36 cellular contexts compared by ENCODE assay signal in genomic region chr17:16272111-16272510, GRCh38.
"Had no signal": no experiment of that assay in that cellular context is flagged by ENCODE, and none has a peak within 500 bp of the region (broad histone marks: within the 10 kb centered on the region; RNA-seq: fewer than 3 reads in every experiment).

No MANE protein-coding gene starts in this region.

- H3K27me3 Mint-ChIP-seq: activated B cell treated with CpG ODN at 0.5 μM for 24 hours; activated CD4-positive, alpha-beta memory T cell treated with anti-CD3 and anti-CD28 coated beads for 36 hours; activated CD4-positive, alpha-beta T cell treated with anti-CD3 and anti-CD28 coated beads, Interleukin-2, amount 10 ng/mL, durations not matched to agents 24 days and 14 days; activated CD8-positive, alpha-beta T cell treated with anti-CD3 and anti-CD28 coated beads for 36 hours; activated naive CD8-positive, alpha-beta T cell treated with anti-CD3 and anti-CD28 coated beads for 36 hours; activated T-helper 17 cell treated with anti-CD3 and anti-CD28 coated beads, Interleukin-2, amount 50 U/mL, for 72 hours had no signal

- H3K4me3 Mint-ChIP-seq: activated B cell treated with CpG ODN at 0.5 μM for 24 hours; activated CD4-positive, alpha-beta memory T cell treated with anti-CD3 and anti-CD28 coated beads for 36 hours; activated CD4-positive, alpha-beta T cell treated with anti-CD3 and anti-CD28 coated beads, Interleukin-2, amount 10 ng/mL, durations not matched to agents 24 days and 14 days; activated CD8-positive, alpha-beta T cell treated with anti-CD3 and anti-CD28 coated beads for 36 hours; activated naive CD4-positive, alpha-beta T cell treated with anti-CD3 and anti-CD28 coated beads for 36 hours; activated naive CD8-positive, alpha-beta T cell treated with anti-CD3 and anti-CD28 coated beads for 36 hours; activated T-cell treated with anti-CD3 and anti-CD28 coated beads, Interleukin-2, amount 50 U/mL, for 4 hours; activated T-cell treated with anti-CD3 and anti-CD28 coated beads, Interleukin-2, amount 50 U/mL, for 72 hours; activated T-helper 1 cell treated with anti-CD3 and anti-CD28 coated beads, Interleukin-12 subunit alpha, Interleukin-12 subunit beta, Interleukin-2, Interleukin-4 antibody, amounts not matched to agents 30 ng/mL and 10 ng/mL and 1 ng/mL, durations not matched to agents 14 hours and 24 hours and 36 hours; activated T-helper 17 cell treated with anti-CD3 and anti-CD28 coated beads, Interleukin-2, amount 50 U/mL, for 72 hours; T-helper 1 cell treated with Interleukin-12 subunit alpha and Interleukin-12 subunit beta and Interleukin-4 antibody, amounts not matched to agents 30 μg/mL and 1 μg/mL, for 36 hours; T-helper 2 cell treated with Interferon-gamma antibody and Interleukin-4, amounts not matched to agents 5 μg/mL and 100 μg/mL, for 36 hours had no signal

- H3K27ac ChIP-seq: adrenal gland, body of pancreas, brain microvascular endothelial cell, breast epithelium, VCaP had no signal

- H3K27ac Mint-ChIP-seq: activated B cell treated with CpG ODN at 0.5 μM for 24 hours; activated CD4-positive, alpha-beta memory T cell treated with anti-CD3 and anti-CD28 coated beads for 36 hours; activated CD4-positive, alpha-beta T cell treated with anti-CD3 and anti-CD28 coated beads, Interleukin-2, amount 10 ng/mL, durations not matched to agents 24 days and 14 days; activated CD8-positive, alpha-beta T cell treated with anti-CD3 and anti-CD28 coated beads for 36 hours; activated naive CD4-positive, alpha-beta T cell treated with anti-CD3 and anti-CD28 coated beads for 36 hours; activated naive CD8-positive, alpha-beta T cell treated with anti-CD3 and anti-CD28 coated beads for 36 hours; activated T-cell treated with anti-CD3 and anti-CD28 coated beads, Interleukin-2, amount 50 U/mL, for 72 hours; activated T-helper 1 cell treated with anti-CD3 and anti-CD28 coated beads, Interleukin-12 subunit alpha, Interleukin-12 subunit beta, Interleukin-2, Interleukin-4 antibody, amounts not matched to agents 30 ng/mL and 10 ng/mL and 1 ng/mL, durations not matched to agents 14 hours and 24 hours and 36 hours; activated T-helper 17 cell treated with anti-CD3 and anti-CD28 coated beads, Interleukin-2, amount 50 U/mL, for 72 hours; T-helper 1 cell treated with Interleukin-12 subunit alpha and Interleukin-12 subunit beta and Interleukin-4 antibody, amounts not matched to agents 30 μg/mL and 1 μg/mL, for 36 hours; T-helper 2 cell treated with Interferon-gamma antibody and Interleukin-4, amounts not matched to agents 5 μg/mL and 100 μg/mL, for 36 hours had no signal

- H3K9me3 ChIP-seq: adrenal gland, body of pancreas, breast epithelium had no signal

- H3K27me3 ChIP-seq: adrenal gland, body of pancreas, brain microvascular endothelial cell, breast epithelium had no signal

- H3K9me3 Mint-ChIP-seq: activated T-helper 17 cell treated with anti-CD3 and anti-CD28 coated beads, Interleukin-2, amount 50 U/mL, for 72 hours had no signal

- ATAC-seq: activated CD8-positive, alpha-beta T cell treated with anti-CD3 and anti-CD28 coated beads for 36 hours; activated naive CD4-positive, alpha-beta T cell treated with anti-CD3 and anti-CD28 coated beads, Interleukin-2, amount 50 U/mL, for 72 hours; activated T-cell treated with anti-CD3 and anti-CD28 coated beads, Interleukin-2, amount 50 U/mL, for 4 hours; activated T-cell treated with anti-CD3 and anti-CD28 coated beads, Interleukin-2, amount 50 U/mL, for 72 hours; activated T-helper 17 cell treated with anti-CD3 and anti-CD28 coated beads, Interleukin-2, amount 50 U/mL, for 72 hours; body of pancreas had no signal

- H3K4me3 ChIP-seq: adrenal gland, body of pancreas, breast epithelium had no signal

- H3K4me1 ChIP-seq: body of pancreas, breast epithelium had no signal

- FAIRE-seq: astrocyte, TTC549 had no signal

- H3K36me3 ChIP-seq: adrenal gland, brain microvascular endothelial cell, breast epithelium had no signal

- DNase-seq: activated B cell treated with CpG ODN at 0.5 μM for 24 hours; activated CD4-positive, alpha-beta memory T cell treated with anti-CD3 and anti-CD28 coated beads for 36 hours; activated CD4-positive, alpha-beta T cell treated with anti-CD3 and anti-CD28 coated beads for 4 hours; activated CD4-positive, alpha-beta T cell treated with anti-CD3 and anti-CD28 coated beads, Interleukin-2, amount 10 ng/mL, durations not matched to agents 24 days and 14 days; activated CD4-positive, alpha-beta T cell treated with anti-CD3 and anti-CD28 coated beads, Interleukin-2, amount 50 U/mL, for 1 hour; activated CD4-positive, alpha-beta T cell treated with anti-CD3 and anti-CD28 coated beads, Interleukin-2, amount 50 U/mL, for 4 hours; activated CD4-positive, CD25-positive, alpha-beta regulatory T cell treated with anti-CD3 and anti-CD28 coated beads, Interleukin-2, amount 50 U/mL, for 72 hours; activated CD8-positive, alpha-beta memory T cell treated with anti-CD3 and anti-CD28 coated beads, Interleukin-2, amount 50 U/mL, for 4 hours; activated CD8-positive, alpha-beta T cell treated with anti-CD3 and anti-CD28 coated beads for 36 hours; activated effector memory CD4-positive, alpha-beta T cell treated with anti-CD3 and anti-CD28 coated beads, Interleukin-2, amount 50 U/mL, for 16 hours; activated gamma-delta T cell treated with Interleukin-2 at 50 U/mL for 16 hours; activated naive CD4-positive, alpha-beta T cell; activated naive CD4-positive, alpha-beta T cell treated with anti-CD3 and anti-CD28 coated beads for 36 hours; activated naive CD4-positive, alpha-beta T cell treated with anti-CD3 and anti-CD28 coated beads, Interleukin-2, amount 50 U/mL, for 16 hours; activated naive CD8-positive, alpha-beta T cell treated with anti-CD3 and anti-CD28 coated beads for 36 hours; activated T-cell treated with anti-CD3 and anti-CD28 coated beads for 4 hours; activated T-cell treated with anti-CD3 and anti-CD28 coated beads, Interleukin-2, amount 50 U/mL, for 1 hour; activated T-cell treated with anti-CD3 and anti-CD28 coated beads, Interleukin-2, amount 50 U/mL, for 4 hours; activated T-cell treated with anti-CD3 and anti-CD28 coated beads, Interleukin-2, amount 50 U/mL, for 72 hours; adrenal gland; amniotic stem cell; aorta; body of pancreas; brain microvascular endothelial cell; central memory CD4-positive, alpha-beta T cell; T-helper 2 cell; T-helper 9 cell had no signal
